Comparison of ENCODE assay signal across 11 cellular contexts in the genomic region with DNA sequence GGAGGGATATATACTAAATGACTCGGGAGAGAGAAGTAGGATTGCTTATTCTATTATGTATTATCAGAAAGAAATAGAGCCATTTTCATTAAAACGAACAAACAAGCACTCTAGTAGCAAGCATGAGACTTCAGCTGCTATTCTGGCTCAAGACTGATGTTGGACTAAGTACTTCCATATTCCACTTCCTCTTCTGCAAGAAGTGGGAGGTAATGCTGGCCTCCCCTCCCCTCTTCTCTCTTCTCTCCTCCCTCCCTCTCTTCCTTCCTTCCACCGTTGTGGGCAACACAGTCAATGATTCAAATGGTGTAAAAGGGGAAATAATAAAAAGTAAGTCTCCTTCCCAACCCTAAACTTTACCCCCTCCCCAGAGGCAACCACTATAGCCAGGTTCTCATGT.
DNase-seq lines count a peak whose midpoint lies in the region; ATAC-seq and TF ChIP-seq lines count a peak whose summit lies in the region.
"Had no signal": no experiment of that assay in that cellular context is flagged by ENCODE, and none has a peak within 500 bp of the region (broad histone marks: within the 10 kb centered on the region; RNA-seq: fewer than 3 reads in every experiment).

No MANE protein-coding gene starts in this region.

- no peaks in the 10 kb centered on the region for H3K9me2 ChIP-seq in OCI-LY7 (ENCODE audit: insufficient read depth, low read length)

- no peak overlapping the region for H3K4me2 ChIP-seq in OCI-LY7 (ENCODE audit: low read length)

- BruUV-seq in OCI-LY7 (replicated peaks; lab: Mats Ljungman, UMichigan), result no TSS peak

- WGBS in upper lobe of left lung, 2 donors, result 37 to 45% methylated on average over 3 of the region's 3 CpGs

- CTCF ChIA-PET in OCI-LY7 (lab: Charles Lee; ENCODE audit: unreplicated experiment), result no interaction called here

- no peak overlapping the region for H3K27ac ChIP-seq in OCI-LY7 (ENCODE audit: low read depth, low read length, poor library complexity, severe bottlenecking)
- no peak overlapping the region for H3K27ac ChIP-seq in upper lobe of left lung
- H3K27ac ChIP-seq: sigmoid colon had no signal

- no peak for TF ChIP-seq POLR2A in upper lobe of left lung (IDR thresholded peaks at IDR 0.05)

- H3K36me3 ChIP-seq in OCI-LY7 (ENCODE audit: insufficient read depth, low read length), result no peaks in the 10 kb centered on the region
- peaks cover 0 to 7% (median under 1%) of the 10 kb centered on the region in 4 donors for H3K36me3 ChIP-seq in upper lobe of left lung

- no peaks in the 10 kb centered on the region for H4K20me1 ChIP-seq in OCI-LY7 (ENCODE audit: insufficient read depth, low read length)

- H3K4me3 ChIP-seq in OCI-LY7 (ENCODE audit: low read depth, low read length, poor library complexity, severe bottlenecking), result no peak overlapping the region
- no peak overlapping the region for H3K4me3 ChIP-seq in upper lobe of left lung
- H3K4me3 ChIP-seq: sigmoid colon had no signal

- DNase-seq in OCI-LY7 (ENCODE audit: low spot score) (peak; percentile 16), globus pallidus (ENCODE audit: low spot score) (peak; percentile 62), upper lobe of left lung (peak in 1 of 2 donors; percentile 27), A172 (ENCODE audit: low spot score) (no peak), Right ventricle myocardium superior (no peak)
- DNase-seq in NK-92 treated with Interleukin-12 subunit alpha and Interleukin-12 subunit beta, amount 100 ng/mL, for 24 hours (lab: John Stamatoyannopoulos, UW), result no peak
- DNase-seq: CD8-positive, alpha-beta memory T cell; nephron progenitor cell; sigmoid colon; stimulated activated naive CD8-positive, alpha-beta T cell treated with anti-CD3 and anti-CD28 coated beads, Interleukin-15, amount 100 ng/mL, for 72 hours had no signal

- no peak for TF ChIP-seq EP300 in upper lobe of left lung (IDR thresholded peaks at IDR 0.05)

- no peaks in the 10 kb centered on the region for H3K9me3 ChIP-seq in OCI-LY7 (ENCODE audit: low read length)
- no peaks in the 10 kb centered on the region for H3K9me3 ChIP-seq in upper lobe of left lung
- H3K9me3 ChIP-seq: sigmoid colon had no signal

- H3K4me1 ChIP-seq in OCI-LY7 (ENCODE audit: insufficient read depth, low read length, poor library complexity, severe bottlenecking) (no peaks in the 10 kb centered on the region), upper lobe of left lung (peaks cover 0 to 4% (median 0%) of the 10 kb centered on the region in 4 donors)
- H3K4me1 ChIP-seq: sigmoid colon had no signal

- H2AFZ ChIP-seq in OCI-LY7 (ENCODE audit: low read length), result no peak overlapping the region

- TF ChIP-seq CTCF in OCI-LY7 (conservative IDR thresholded peaks at IDR 0.05; ENCODE audit: low read length), result no peak
- TF ChIP-seq CTCF in upper lobe of left lung (IDR thresholded peaks at IDR 0.05), result no peak

- no peaks in the 10 kb centered on the region for H3K79me2 ChIP-seq in OCI-LY7 (ENCODE audit: insufficient read depth, low read depth, low read length)

- no peaks in the 10 kb centered on the region for H3K27me3 ChIP-seq in upper lobe of left lung
- H3K27me3 ChIP-seq: sigmoid colon had no signal

- intact Hi-C loops in OCI-LY7 (cut with micrococcal nuclease; ENCODE audit: unreplicated experiment) (no loop called here), Right ventricle myocardium superior (cut with DNase I) (loop anchor here (5.0 to 10.0 kb wide), 2 partner anchors 85 to 87 kb away; no protein-coding TSS in a partner anchor)

- ATAC-seq in HG02623 (IDR thresholded peaks at IDR 0.05; ENCODE audit: unreplicated experiment), result peak; percentile 60
- ATAC-seq in upper lobe of left lung (ENCODE audit: low FRiP score in 2 of 2), result peak; percentile 49 to 78
- no peak for ATAC-seq in Right ventricle myocardium superior (ENCODE audit: poor library complexity)
- ATAC-seq: stimulated activated naive CD8-positive, alpha-beta T cell treated with anti-CD3 and anti-CD28 coated beads, Interleukin-15, amount 100 ng/mL, for 72 hours had no signal

- POLR2A ChIA-PET in OCI-LY7 (lab: Charles Lee), result no interaction called here

Comparison
In these comparisons a context has a peak if more than half of its experiments do, and no peak if none do; other contexts are left out.
1. DNase-seq: peak in OCI-LY7 (single experiment) and globus pallidus (single experiment); none in A172 (single experiment), Right ventricle myocardium superior (single experiment) and NK-92 treated with Interleukin-12 subunit alpha and Interleukin-12 subunit beta, amount 100 ng/mL, for 24 hours (single experiment).